Comparison of ENCODE assay signal across 30 cellular contexts in genomic region chr3:178082508-178082907, GRCh38.
DNase-seq lines count a peak whose midpoint lies in the region; ATAC-seq and TF ChIP-seq lines count a peak whose summit lies in the region.
"Had no signal": no experiment of that assay in that cellular context is flagged by ENCODE, and none has a peak within 500 bp of the region (broad histone marks: within the 10 kb centered on the region; RNA-seq: fewer than 3 reads in every experiment).

No MANE protein-coding gene starts in this region.

- H3K4me3 ChIP-seq in GM23338 (no peak overlapping the region), breast epithelium (peak overlapping the region in 1 of 3 donors; percentile 6), hepatocyte (no peak overlapping the region), trophoblast cell (ENCODE audit: low read depth, low read length) (no peak overlapping the region)
- H3K4me3 ChIP-seq: A549, adrenal gland, body of pancreas, left lung, upper lobe of left lung had no signal

- H3K4me2 ChIP-seq in GM23338: no peak overlapping the region
- H3K4me2 ChIP-seq in hepatocyte: no peak overlapping the region
- H3K4me2 ChIP-seq in trophoblast cell (ENCODE audit: low read length): peak overlapping the region; percentile 25
- H3K4me2 ChIP-seq: A549, SK-N-SH had no signal

- no peak overlapping the region for H2BK120ac ChIP-seq in trophoblast cell (ENCODE audit: insufficient read depth, low read length, poor library complexity)

- H3K27ac Mint-ChIP-seq in GM23338: no peak overlapping the region
- H3K27ac Mint-ChIP-seq in activated T-helper 17 cell treated with anti-CD3 and anti-CD28 coated beads, Interleukin-2, amount 50 U/mL, for 72 hours: no peak overlapping the region
- H3K27ac Mint-ChIP-seq: activated CD4-positive, alpha-beta memory T cell treated with anti-CD3 and anti-CD28 coated beads for 36 hours; activated naive CD4-positive, alpha-beta T cell treated with anti-CD3 and anti-CD28 coated beads, Interleukin-2, amount 10 ng/mL, durations not matched to agents 7 days and 5 days; activated T-cell treated with anti-CD3 and anti-CD28 coated beads, Interleukin-2, amount 50 U/mL, for 72 hours had no signal

- no peaks in the 10 kb centered on the region for H3F3A ChIP-seq in GM23338 (replicated peaks; ENCODE audit: low read depth)

- no peak overlapping the region for H3K18ac ChIP-seq in trophoblast cell (ENCODE audit: low read length)

- H3K79me2 ChIP-seq in GM23338 (replicated peaks; ENCODE audit: insufficient read depth) (no peaks in the 10 kb centered on the region), hepatocyte (no peaks in the 10 kb centered on the region), trophoblast cell (ENCODE audit: control insufficient read depth, insufficient read depth, low read length, poor library complexity) (peaks cover 2% of the 10 kb centered on the region)

- H2AFZ ChIP-seq in GM23338: peak overlapping the region; percentile 56; the same call in 1 of the 2 replicates
- H2AFZ ChIP-seq in hepatocyte: no peak overlapping the region
- no peak overlapping the region for H2AFZ ChIP-seq in trophoblast cell (ENCODE audit: insufficient read depth, low read length, poor library complexity)

- H4K8ac ChIP-seq in trophoblast cell (ENCODE audit: low read depth, low read length): no peak overlapping the region

- no peaks in the 10 kb centered on the region for H3K27me3 Mint-ChIP-seq in GM23338 (ENCODE audit: insufficient read depth, low read depth, poor library complexity)
- no peaks in the 10 kb centered on the region for H3K27me3 Mint-ChIP-seq in activated T-helper 17 cell treated with anti-CD3 and anti-CD28 coated beads, Interleukin-2, amount 50 U/mL, for 72 hours
- H3K27me3 Mint-ChIP-seq: activated CD4-positive, alpha-beta memory T cell treated with anti-CD3 and anti-CD28 coated beads for 36 hours; activated naive CD4-positive, alpha-beta T cell treated with anti-CD3 and anti-CD28 coated beads, Interleukin-2, amount 10 ng/mL, durations not matched to agents 7 days and 5 days had no signal

- H3K27ac ChIP-seq in GM23338 (ENCODE audit: low read depth) (no peak overlapping the region), breast epithelium (peak overlapping the region; percentile 62 to 80), hepatocyte (peak overlapping the region; percentile 51), trophoblast cell (ENCODE audit: low read depth, low read length) (peak overlapping the region; percentile 96)
- H3K27ac ChIP-seq: body of pancreas, HL-60 had no signal

- ATAC-seq in GM23338 (no peak), GM19324 (IDR thresholded peaks at IDR 0.05; ENCODE audit: low FRiP score, unreplicated experiment) (no peak)
- no peak for ATAC-seq in activated T-helper 17 cell treated with anti-CD3 and anti-CD28 coated beads, Interleukin-2, amount 50 U/mL, for 72 hours (replicated peaks)
- ATAC-seq: A549; activated T-cell treated with anti-CD3 and anti-CD28 coated beads, Interleukin-2, amount 50 U/mL, for 72 hours; body of pancreas; left lung; Right ventricle myocardium inferior had no signal

- peaks cover 17% of the 10 kb centered on the region for H3K4me1 ChIP-seq in GM23338 (ENCODE audit: insufficient read depth)
- peaks cover 0 to 9% of the 10 kb centered on the region in 2 donors for H3K4me1 ChIP-seq in breast epithelium
- peaks cover 45% of the 10 kb centered on the region for H3K4me1 ChIP-seq in hepatocyte (ENCODE audit: insufficient read depth)
- H3K4me1 ChIP-seq in trophoblast cell (ENCODE audit: control insufficient read depth in 1 of 2, insufficient read depth in 2 of 2, low read length in 2 of 2): peaks cover 13 to 18% of the 10 kb centered on the region in 2 experiments

- no peaks in the 10 kb centered on the region for H3K9me2 ChIP-seq in GM23338 (ENCODE audit: insufficient read depth)
- H3K9me2 ChIP-seq in hepatocyte (replicated peaks; ENCODE audit: insufficient read depth): no peaks in the 10 kb centered on the region
- H3K9me2 ChIP-seq: SK-N-SH had no signal

- DNase-seq in GM23338 (ENCODE audit: low spot score) (no peak), breast epithelium (ENCODE audit: low spot score in 2 of 2) (no peak), hepatocyte (ENCODE audit: low spot score) (no peak), trophoblast cell (peak; percentile 6 to 58), T-helper 2 cell (no peak)
- DNase-seq in stimulated activated naive CD4-positive, alpha-beta T cell (lab: John Stamatoyannopoulos, UW): no peak
- DNase-seq: activated CD4-positive, alpha-beta memory T cell treated with anti-CD3 and anti-CD28 coated beads for 36 hours; activated CD4-positive, alpha-beta T cell treated with anti-CD3 and anti-CD28 coated beads for 1 hour; activated naive CD4-positive, alpha-beta T cell treated with anti-CD3 and anti-CD28 coated beads, Interleukin-2, amount 10 ng/mL, durations not matched to agents 7 days and 5 days; activated T-cell treated with anti-CD3 and anti-CD28 coated beads, Interleukin-2, amount 50 U/mL, for 72 hours; adrenal gland; AML-193; body of pancreas; CD4-positive, alpha-beta memory T cell; glutamatergic neuron; H7; left lung; mesenchymal stem cell; NCI-H1417; NCI-H2029; NCI-H524; SK-N-SH; stimulated activated CD4-positive, alpha-beta T cell treated with anti-CD3 and anti-CD28 coated beads, Interleukin-15, amount 100 ng/mL, for 24 hours; stimulated activated CD4-positive, alpha-beta T cell treated with anti-CD3 and anti-CD28 coated beads, Interleukin-4, amount 100 ng/mL, for 4 hours; upper lobe of left lung had no signal

- no peak overlapping the region for H4K91ac ChIP-seq in trophoblast cell (ENCODE audit: low read depth, low read length)

- H3K9me3 Mint-ChIP-seq in GM23338: no peaks in the 10 kb centered on the region
- H3K9me3 Mint-ChIP-seq in activated T-helper 17 cell treated with anti-CD3 and anti-CD28 coated beads, Interleukin-2, amount 50 U/mL, for 72 hours: no peaks in the 10 kb centered on the region
- H3K9me3 Mint-ChIP-seq: activated CD4-positive, alpha-beta memory T cell treated with anti-CD3 and anti-CD28 coated beads for 36 hours; activated naive CD4-positive, alpha-beta T cell treated with anti-CD3 and anti-CD28 coated beads, Interleukin-2, amount 10 ng/mL, durations not matched to agents 7 days and 5 days had no signal

- TF ChIP-seq CTCF in GM23338 (conservative IDR thresholded peaks at IDR 0.05; ENCODE audit: low read depth in 2 of 2) (no peak), breast epithelium (IDR thresholded peaks at IDR 0.05) (no peak), hepatocyte (IDR thresholded peaks at IDR 0.05; ENCODE audit: poor library complexity) (no peak)

- H3K36me3 ChIP-seq in GM23338 (ENCODE audit: insufficient read depth): no peaks in the 10 kb centered on the region
- H3K36me3 ChIP-seq in breast epithelium: no peaks in the 10 kb centered on the region
- no peaks in the 10 kb centered on the region for H3K36me3 ChIP-seq in hepatocyte (replicated peaks; ENCODE audit: insufficient read depth, low read depth)
- no peaks in the 10 kb centered on the region for H3K36me3 ChIP-seq in trophoblast cell (ENCODE audit: control insufficient read depth in 1 of 2, insufficient read depth in 2 of 2, low read length in 2 of 2)
- H3K36me3 ChIP-seq: adrenal gland, left lung, upper lobe of left lung had no signal

- H3K9ac ChIP-seq in trophoblast cell (ENCODE audit: low read length): no peak overlapping the region
- H3K9ac ChIP-seq: SK-N-SH had no signal

- H2BK12ac ChIP-seq in trophoblast cell (ENCODE audit: low read length): no peak overlapping the region

- peaks cover 19% of the 10 kb centered on the region for H3K79me1 ChIP-seq in trophoblast cell (ENCODE audit: low read length)

- intact Hi-C loops in breast epithelium (cut with DNase I; ENCODE audit: low total_unique reads): no loop called here

- no peaks in the 10 kb centered on the region for H3K27me3 ChIP-seq in GM23338 (ENCODE audit: insufficient read depth)
- no peaks in the 10 kb centered on the region for H3K27me3 ChIP-seq in breast epithelium
- H3K27me3 ChIP-seq in hepatocyte: no peaks in the 10 kb centered on the region
- no peaks in the 10 kb centered on the region for H3K27me3 ChIP-seq in trophoblast cell (ENCODE audit: insufficient read depth, low read length)
- H3K27me3 ChIP-seq: adrenal gland, body of pancreas, left lung, upper lobe of left lung had no signal

- H3K36me3 Mint-ChIP-seq in GM23338 (ENCODE audit: low read depth): no peaks in the 10 kb centered on the region
- no peaks in the 10 kb centered on the region for H3K36me3 Mint-ChIP-seq in activated T-helper 17 cell treated with anti-CD3 and anti-CD28 coated beads, Interleukin-2, amount 50 U/mL, for 72 hours (ENCODE audit: low read depth)
- H3K36me3 Mint-ChIP-seq: activated CD4-positive, alpha-beta memory T cell treated with anti-CD3 and anti-CD28 coated beads for 36 hours; activated naive CD4-positive, alpha-beta T cell treated with anti-CD3 and anti-CD28 coated beads, Interleukin-2, amount 10 ng/mL, durations not matched to agents 7 days and 5 days; CD4-positive, alpha-beta memory T cell had no signal

- H3K9me3 ChIP-seq in breast epithelium: no peaks in the 10 kb centered on the region
- H3K9me3 ChIP-seq in hepatocyte (ENCODE audit: low read depth): no peaks in the 10 kb centered on the region
- no peaks in the 10 kb centered on the region for H3K9me3 ChIP-seq in trophoblast cell (ENCODE audit: insufficient read depth, low read depth, low read length)
- H3K9me3 ChIP-seq: A549, adrenal gland, body of pancreas, left lung, SK-N-SH, upper lobe of left lung had no signal

- no peak overlapping the region for H3K23ac ChIP-seq in trophoblast cell (ENCODE audit: low read length)

- H3K4ac ChIP-seq in trophoblast cell (ENCODE audit: low read depth, low read length): no peak overlapping the region

- no peak for TF ChIP-seq POLR2A in breast epithelium (IDR thresholded peaks at IDR 0.05)

- peaks cover 32% of the 10 kb centered on the region for H3K4me1 Mint-ChIP-seq in GM23338
- H3K4me1 Mint-ChIP-seq in activated T-helper 17 cell treated with anti-CD3 and anti-CD28 coated beads, Interleukin-2, amount 50 U/mL, for 72 hours: peaks cover 14% of the 10 kb centered on the region

- H4K20me1 ChIP-seq in GM23338 (replicated peaks; ENCODE audit: insufficient read depth): no peaks in the 10 kb centered on the region
- H4K20me1 ChIP-seq in hepatocyte (ENCODE audit: insufficient read depth, poor library complexity, severe bottlenecking): no peaks in the 10 kb centered on the region

- H3K4me3 Mint-ChIP-seq in GM23338: no peak overlapping the region
- no peak overlapping the region for H3K4me3 Mint-ChIP-seq in activated T-helper 17 cell treated with anti-CD3 and anti-CD28 coated beads, Interleukin-2, amount 50 U/mL, for 72 hours
- H3K4me3 Mint-ChIP-seq: activated CD4-positive, alpha-beta memory T cell treated with anti-CD3 and anti-CD28 coated beads for 36 hours; activated naive CD4-positive, alpha-beta T cell treated with anti-CD3 and anti-CD28 coated beads, Interleukin-2, amount 10 ng/mL, durations not matched to agents 7 days and 5 days; activated T-cell treated with anti-CD3 and anti-CD28 coated beads, Interleukin-2, amount 50 U/mL, for 72 hours; CD4-positive, alpha-beta memory T cell had no signal

- no peak overlapping the region for H3K14ac ChIP-seq in trophoblast cell (ENCODE audit: low read length)

- 76% methylated on average over 4 of the region's 4 CpGs for WGBS in hepatocyte (ENCODE audit: low lambda C conversion rate, missing lambda C conversion rate)
- WGBS in trophoblast cell (ENCODE audit: extremely low coverage, insufficient coverage, insufficient read length): no CpG with 5 or more reads among the region's 4 CpGs

- no peak overlapping the region for H4K12ac ChIP-seq in trophoblast cell (ENCODE audit: low read depth, low read length)

- peak overlapping the region; percentile 22 for H2BK5ac ChIP-seq in trophoblast cell (ENCODE audit: low read depth, low read length, poor library complexity)

- no peak overlapping the region for H2AK5ac ChIP-seq in trophoblast cell (ENCODE audit: low read length)

Comparison
In these comparisons a context has a peak if more than half of its experiments do, and no peak if none do; other contexts are left out.
1. DNase-seq: peak in trophoblast cell (2 of 2); none in GM23338 (single experiment), breast epithelium (0 of 2), hepatocyte (single experiment), stimulated activated naive CD4-positive, alpha-beta T cell (0 of 6) and T-helper 2 cell (0 of 5).